ENCODE assay signal across 8 cellular contexts in the genomic region with DNA sequence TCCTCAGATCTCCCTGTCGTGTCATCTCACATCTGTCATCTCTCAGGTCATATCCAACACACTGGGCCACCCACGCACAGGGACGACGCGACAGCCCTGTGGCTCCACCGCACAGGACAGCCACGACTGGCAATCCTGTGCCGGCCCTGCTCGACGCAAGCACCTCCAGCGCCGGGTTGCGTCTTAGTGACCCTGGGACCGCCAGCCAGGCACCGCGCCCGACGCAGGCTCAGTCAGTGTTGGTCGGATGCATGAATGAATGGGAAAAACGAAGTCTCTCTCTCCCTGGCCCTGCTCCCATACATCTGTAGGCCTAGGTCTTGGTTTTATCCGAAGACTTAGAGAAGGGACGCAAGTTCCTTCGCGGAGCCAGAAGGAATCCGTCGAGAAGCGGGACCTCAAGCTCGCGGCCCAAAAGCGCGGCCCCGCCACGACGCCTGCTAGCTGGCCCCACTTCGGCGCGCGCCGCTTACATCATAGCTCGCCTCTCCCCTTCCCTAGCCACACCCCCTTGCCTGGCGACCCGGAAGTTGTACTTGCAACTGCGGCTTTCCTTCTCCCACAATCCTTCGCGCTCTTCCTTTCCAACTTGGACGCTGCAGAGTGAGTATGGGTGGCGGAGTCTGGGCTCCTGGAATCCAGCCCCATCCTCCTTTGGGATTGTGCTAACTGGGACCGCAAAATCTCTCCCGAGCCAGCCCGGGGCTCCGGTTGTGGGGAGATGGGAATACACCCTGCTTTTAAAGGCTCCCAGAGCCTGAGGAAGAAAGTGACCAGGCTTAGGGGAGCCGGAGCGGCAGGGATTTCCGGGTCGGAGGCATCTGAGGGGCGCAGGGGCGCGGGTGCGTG. TPM values are rescaled to one million over a fixed set of nuclear protein-coding genes. Genes with fewer than 3 reads are reported as not detected.
A peak's percentile ranks its signal among the peaks of the same experiment; 100 is the strongest.
DNase-seq lines count a peak whose midpoint lies in the region; ATAC-seq and TF ChIP-seq lines count a peak whose summit lies in the region.

A gene (plus strand): TSS at position 577 of the 849 bp plus-strand sequence. CDS start 413 bp downstream, outside the sequence.

- 24% methylated on average over 42 of the region's 59 CpGs for WGBS in SK-N-SH (ENCODE audit: low lambda C conversion rate)

- no peak for TF ChIP-seq RAD21 in SK-N-SH (IDR thresholded peaks at IDR 0.05; ENCODE audit: low read length)

- H3K27me3 ChIP-seq in SK-N-SH (ENCODE audit: insufficient read depth) = no peaks in the 10 kb centered on the region

- TF ChIP-seq EP300 in SK-N-SH (IDR thresholded peaks at IDR 0.05; ENCODE audit: borderline replicate concordance in 1 of 2, low read depth in 1 of 2, low read length in 1 of 2) = 0 out of 4 replicates have a peak, but pooled peaks of 1 of the 2 experiments have one; percentile 39

- peak; percentile 96 for ATAC-seq in HG02571 (IDR thresholded peaks at IDR 0.05; ENCODE audit: unreplicated experiment)

- peaks cover 35% of the 10 kb centered on the region for H4K20me1 ChIP-seq in SK-N-SH (ENCODE audit: insufficient read depth)

- peaks cover 35% of the 10 kb centered on the region for H3K79me2 ChIP-seq in SK-N-SH (ENCODE audit: insufficient read depth)

- H3K4me1 ChIP-seq in SK-N-SH (ENCODE audit: control insufficient read depth in 1 of 2, insufficient read depth in 2 of 2, low read depth in 1 of 2, low read length in 1 of 2) = peaks cover 11 to 26% of the 10 kb centered on the region in 2 experiments

- H3K36me3 ChIP-seq in SK-N-SH (replicated peaks in 1 of 2; ENCODE audit: control insufficient read depth in 1 of 2, insufficient read depth in 2 of 2, low read length in 1 of 2) = peaks cover 40 to 41% of the 10 kb centered on the region in 2 experiments

- POLR2A ChIA-PET in SK-N-SH (lab: Yijun Ruan, JAX) = interaction anchor here (0.5 to 2.3 kb wide), 11 partner anchors 11 to 1792 kb away, joined by 3 to 16 read pairs (median 3); a partner anchor contains a TSS

- no peak for TF ChIP-seq CTCF in SK-N-SH (IDR thresholded peaks at IDR 0.05)

- H3K4me2 ChIP-seq in SK-N-SH = peak within 1 kb of the TSS; percentile 84

- H3K9me2 ChIP-seq in SK-N-SH = no peaks in the 10 kb centered on the region

- H3K9me3 ChIP-seq in SK-N-SH = no peaks in the 10 kb centered on the region

- peak within 1 kb of the TSS; percentile 81 to 90 for H3K27ac ChIP-seq in SK-N-SH (ENCODE audit: low read depth in 2 of 2, low read length in 1 of 2)

- H3K4me3 ChIP-seq in SK-N-SH (ENCODE audit: low read depth in 2 of 2, low read length in 1 of 2) = peak within 1 kb of the TSS; percentile 91 to 96

- DNase-seq in GM04504 (ENCODE audit: low read depth) (peak; percentile 92), NCI-H1048 (lab: John Stamatoyannopoulos, UW) (peak; percentile 84), SK-N-SH (peak; percentile 98), germinal center (ENCODE audit: low spot score) (peak; percentile 95), non-pigmented ciliary epithelial cell (ENCODE audit: low read depth) (peak; percentile 88), superior temporal gyrus (ENCODE audit: extremely low spot score) (peak; percentile 98)
- DNase-seq in activated naive CD4-positive, alpha-beta T cell treated with anti-CD3 and anti-CD28 coated beads, Interleukin-2, amount 50 U/mL, for 16 hours = peak; percentile 97

- H3F3A ChIP-seq in SK-N-SH (replicated peaks; ENCODE audit: insufficient read depth) = peaks cover 41% of the 10 kb centered on the region

- CTCF ChIA-PET in SK-N-SH (lab: Yijun Ruan, JAX) = interaction anchor here (1.0 to 10.3 kb wide), 6 partner anchors 11 to 395 kb away, joined by 3 to 57 read pairs (median 4); a partner anchor contains a TSS

- peak within 1 kb of the TSS; percentile 98 for H2AFZ ChIP-seq in SK-N-SH (ENCODE audit: low read depth)

- peak within 1 kb of the TSS; percentile 98 for H3K9ac ChIP-seq in SK-N-SH

TF ChIP-seq in SK-N-SH, 30 proteins besides CTCF, POLR2A, EP300 and RAD21 (continues in another document):
- TF ChIP-seq MXI1 (IDR thresholded peaks at IDR 0.05; ENCODE audit: low read depth, low read length) (no peak; the same call in 1 of the 2 replicates), SMC3 (IDR thresholded peaks at IDR 0.05; ENCODE audit: low read depth, low read length) (no peak), TAF1 (IDR thresholded peaks at IDR 0.05; ENCODE audit: borderline replicate concordance, low read depth, low read length) (peak; percentile 100), FOSL2 (IDR thresholded peaks at IDR 0.05; ENCODE audit: borderline replicate concordance, low read depth) (no peak), JUND (IDR thresholded peaks at IDR 0.05) (no peak), YY1 (IDR thresholded peaks at IDR 0.05; ENCODE audit: low read depth) (peak; percentile 70; the same call in 1 of the 2 replicates), GATA2 (CRISPR knock-in tag; IDR thresholded peaks at IDR 0.05) (no peak), ELF1 (IDR thresholded peaks at IDR 0.05) (peak; percentile 83), SIN3A (IDR thresholded peaks at IDR 0.05; ENCODE audit: borderline replicate concordance, low read depth, low read length) (peak; percentile 95; the same call in 1 of the 2 replicates), NRF1 (IDR thresholded peaks at IDR 0.05; ENCODE audit: low read depth, low read length) (no peak), TCF12 (IDR thresholded peaks at IDR 0.05) (no peak), CHD2 (IDR thresholded peaks at IDR 0.05; ENCODE audit: low read length, partially characterized antibody) (peak; percentile 67), RFX5 (IDR thresholded peaks at IDR 0.05; ENCODE audit: low read length) (no peak), FOXM1 (IDR thresholded peaks at IDR 0.05; ENCODE audit: low read depth) (no peak), GABPA (IDR thresholded peaks at IDR 0.05; ENCODE audit: low read depth) (peak; percentile 92), NFIC (IDR thresholded peaks at IDR 0.05; ENCODE audit: borderline replicate concordance) (no peak), POLR2AphosphoS5 (IDR thresholded peaks at IDR 0.05; ENCODE audit: low read depth, low read length) (peak; percentile 100), TEAD4 (IDR thresholded peaks at IDR 0.05; ENCODE audit: borderline replicate concordance, insufficient read depth) (no peak)
- TF ChIP-seq, protein P1, sequence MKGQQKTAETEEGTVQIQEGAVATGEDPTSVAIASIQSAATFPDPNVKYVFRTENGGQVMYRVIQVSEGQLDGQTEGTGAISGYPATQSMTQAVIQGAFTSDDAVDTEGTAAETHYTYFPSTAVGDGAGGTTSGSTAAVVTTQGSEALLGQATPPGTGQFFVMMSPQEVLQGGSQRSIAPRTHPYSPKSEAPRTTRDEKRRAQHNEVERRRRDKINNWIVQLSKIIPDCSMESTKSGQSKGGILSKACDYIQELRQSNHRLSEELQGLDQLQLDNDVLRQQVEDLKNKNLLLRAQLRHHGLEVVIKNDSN (IDR thresholded peaks at IDR 0.05; ENCODE audit: borderline replicate concordance, low read depth) = no peak
- TF ChIP-seq, protein P2, sequence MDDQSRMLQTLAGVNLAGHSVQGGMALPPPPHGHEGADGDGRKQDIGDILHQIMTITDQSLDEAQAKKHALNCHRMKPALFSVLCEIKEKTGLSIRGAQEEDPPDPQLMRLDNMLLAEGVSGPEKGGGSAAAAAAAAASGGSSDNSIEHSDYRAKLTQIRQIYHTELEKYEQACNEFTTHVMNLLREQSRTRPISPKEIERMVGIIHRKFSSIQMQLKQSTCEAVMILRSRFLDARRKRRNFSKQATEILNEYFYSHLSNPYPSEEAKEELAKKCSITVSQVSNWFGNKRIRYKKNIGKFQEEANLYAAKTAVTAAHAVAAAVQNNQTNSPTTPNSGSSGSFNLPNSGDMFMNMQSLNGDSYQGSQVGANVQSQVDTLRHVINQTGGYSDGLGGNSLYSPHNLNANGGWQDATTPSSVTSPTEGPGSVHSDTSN (IDR thresholded peaks at IDR 0.05) = peak; percentile 8; the same call in 1 of the 2 replicates
- TF ChIP-seq, protein P3, sequence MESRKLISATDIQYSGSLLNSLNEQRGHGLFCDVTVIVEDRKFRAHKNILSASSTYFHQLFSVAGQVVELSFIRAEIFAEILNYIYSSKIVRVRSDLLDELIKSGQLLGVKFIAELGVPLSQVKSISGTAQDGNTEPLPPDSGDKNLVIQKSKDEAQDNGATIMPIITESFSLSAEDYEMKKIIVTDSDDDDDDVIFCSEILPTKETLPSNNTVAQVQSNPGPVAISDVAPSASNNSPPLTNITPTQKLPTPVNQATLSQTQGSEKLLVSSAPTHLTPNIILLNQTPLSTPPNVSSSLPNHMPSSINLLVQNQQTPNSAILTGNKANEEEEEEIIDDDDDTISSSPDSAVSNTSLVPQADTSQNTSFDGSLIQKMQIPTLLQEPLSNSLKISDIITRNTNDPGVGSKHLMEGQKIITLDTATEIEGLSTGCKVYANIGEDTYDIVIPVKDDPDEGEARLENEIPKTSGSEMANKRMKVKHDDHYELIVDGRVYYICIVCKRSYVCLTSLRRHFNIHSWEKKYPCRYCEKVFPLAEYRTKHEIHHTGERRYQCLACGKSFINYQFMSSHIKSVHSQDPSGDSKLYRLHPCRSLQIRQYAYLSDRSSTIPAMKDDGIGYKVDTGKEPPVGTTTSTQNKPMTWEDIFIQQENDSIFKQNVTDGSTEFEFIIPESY (IDR thresholded peaks at IDR 0.05; ENCODE audit: borderline replicate concordance, low read depth) = 0 out of 2 replicates have a peak, but pooled peaks have one; percentile 33
- TF ChIP-seq, protein P4, sequence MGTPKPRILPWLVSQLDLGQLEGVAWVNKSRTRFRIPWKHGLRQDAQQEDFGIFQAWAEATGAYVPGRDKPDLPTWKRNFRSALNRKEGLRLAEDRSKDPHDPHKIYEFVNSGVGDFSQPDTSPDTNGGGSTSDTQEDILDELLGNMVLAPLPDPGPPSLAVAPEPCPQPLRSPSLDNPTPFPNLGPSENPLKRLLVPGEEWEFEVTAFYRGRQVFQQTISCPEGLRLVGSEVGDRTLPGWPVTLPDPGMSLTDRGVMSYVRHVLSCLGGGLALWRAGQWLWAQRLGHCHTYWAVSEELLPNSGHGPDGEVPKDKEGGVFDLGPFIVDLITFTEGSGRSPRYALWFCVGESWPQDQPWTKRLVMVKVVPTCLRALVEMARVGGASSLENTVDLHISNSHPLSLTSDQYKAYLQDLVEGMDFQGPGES (IDR thresholded peaks at IDR 0.05; ENCODE audit: low read depth, low read length) = no peak
- TF ChIP-seq, protein P5, sequence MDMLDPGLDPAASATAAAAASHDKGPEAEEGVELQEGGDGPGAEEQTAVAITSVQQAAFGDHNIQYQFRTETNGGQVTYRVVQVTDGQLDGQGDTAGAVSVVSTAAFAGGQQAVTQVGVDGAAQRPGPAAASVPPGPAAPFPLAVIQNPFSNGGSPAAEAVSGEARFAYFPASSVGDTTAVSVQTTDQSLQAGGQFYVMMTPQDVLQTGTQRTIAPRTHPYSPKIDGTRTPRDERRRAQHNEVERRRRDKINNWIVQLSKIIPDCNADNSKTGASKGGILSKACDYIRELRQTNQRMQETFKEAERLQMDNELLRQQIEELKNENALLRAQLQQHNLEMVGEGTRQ (IDR thresholded peaks at IDR 0.05; ENCODE audit: borderline replicate concordance, low read depth, low read length) = no peak

RNA-seq across cellular contexts. Expression of the gene that starts here (rescaled TPM):
- 4,215 and 4,488 TPM in 2 replicates for polyA plus RNA-seq in SK-N-SH (2012; rRNA removed)
- polyA plus RNA-seq in SK-N-SH (2012; cell fraction: cytosol; rRNA removed) = 6,617 and 9,342 TPM in 2 replicates
- 1,034 and 1,501 TPM in 2 replicates for polyA plus RNA-seq in SK-N-SH (2012; cell fraction: nucleus; rRNA removed)

Comparison
In these comparisons a context has a peak if more than half of its experiments do, and no peak if none do; other contexts are left out.
1. Peak in every context shown above with its lines: DNase-seq, ATAC-seq, H3K4me3 ChIP-seq and H3K27ac ChIP-seq.